ENCODE assay signal across 1 cellular context in the genomic region with DNA sequence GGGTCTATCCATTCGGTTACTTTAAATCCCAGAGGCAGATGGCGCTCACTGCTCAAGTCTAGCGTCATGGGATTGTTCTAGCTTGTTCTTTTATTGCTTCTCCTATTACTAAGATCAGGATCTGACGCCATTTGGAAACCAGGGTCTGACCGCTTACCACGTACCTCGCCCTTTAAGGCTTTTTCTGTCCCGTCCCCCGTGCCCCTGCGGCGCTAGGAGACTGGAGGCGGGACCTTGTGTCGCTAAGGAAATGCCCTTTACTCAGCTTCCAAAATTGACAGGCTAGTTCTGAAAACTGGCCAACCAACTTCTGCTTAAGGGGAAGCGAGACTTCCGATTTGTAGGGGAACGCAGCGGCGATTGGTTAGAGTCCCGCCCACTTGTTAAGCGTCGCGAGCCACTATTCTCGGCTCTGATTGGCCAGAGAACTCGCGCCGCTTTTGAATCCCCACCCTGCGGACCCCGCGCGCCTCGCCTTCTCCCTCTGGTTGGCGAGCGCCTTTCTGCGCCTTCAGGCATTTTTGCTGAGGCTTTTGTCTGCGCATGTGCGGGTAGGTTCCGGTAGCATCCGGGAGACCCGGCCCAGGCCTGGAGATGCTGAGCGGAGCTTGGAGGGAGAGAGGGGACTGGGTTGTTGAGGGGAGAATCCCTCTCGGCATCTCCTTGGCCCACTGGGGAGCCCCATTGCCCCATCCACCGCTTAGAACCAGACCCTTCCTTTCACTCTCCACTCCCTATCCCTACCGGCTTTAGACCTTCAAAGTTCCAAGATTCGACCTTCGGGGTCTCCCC.
TF ChIP-seq lines count a peak whose summit lies in the region.

No MANE protein-coding gene starts in this region.

TF ChIP-seq in HepG2, 621 proteins besides CTCF, POLR2A, EP300 and RAD21 (continues in another document):
- peak; percentile 67; the same call in 1 of the 2 replicates for TF ChIP-seq TGIF2 (CRISPR knock-in tag; IDR thresholded peaks at IDR 0.05)
- TF ChIP-seq ZNF224 (CRISPR knock-in tag; IDR thresholded peaks at IDR 0.05): no peak
- peak; percentile 53; the same call in 1 of the 2 replicates for TF ChIP-seq SRF (IDR thresholded peaks at IDR 0.05; ENCODE audit: low read depth, low read length)
- TF ChIP-seq, protein P1, sequence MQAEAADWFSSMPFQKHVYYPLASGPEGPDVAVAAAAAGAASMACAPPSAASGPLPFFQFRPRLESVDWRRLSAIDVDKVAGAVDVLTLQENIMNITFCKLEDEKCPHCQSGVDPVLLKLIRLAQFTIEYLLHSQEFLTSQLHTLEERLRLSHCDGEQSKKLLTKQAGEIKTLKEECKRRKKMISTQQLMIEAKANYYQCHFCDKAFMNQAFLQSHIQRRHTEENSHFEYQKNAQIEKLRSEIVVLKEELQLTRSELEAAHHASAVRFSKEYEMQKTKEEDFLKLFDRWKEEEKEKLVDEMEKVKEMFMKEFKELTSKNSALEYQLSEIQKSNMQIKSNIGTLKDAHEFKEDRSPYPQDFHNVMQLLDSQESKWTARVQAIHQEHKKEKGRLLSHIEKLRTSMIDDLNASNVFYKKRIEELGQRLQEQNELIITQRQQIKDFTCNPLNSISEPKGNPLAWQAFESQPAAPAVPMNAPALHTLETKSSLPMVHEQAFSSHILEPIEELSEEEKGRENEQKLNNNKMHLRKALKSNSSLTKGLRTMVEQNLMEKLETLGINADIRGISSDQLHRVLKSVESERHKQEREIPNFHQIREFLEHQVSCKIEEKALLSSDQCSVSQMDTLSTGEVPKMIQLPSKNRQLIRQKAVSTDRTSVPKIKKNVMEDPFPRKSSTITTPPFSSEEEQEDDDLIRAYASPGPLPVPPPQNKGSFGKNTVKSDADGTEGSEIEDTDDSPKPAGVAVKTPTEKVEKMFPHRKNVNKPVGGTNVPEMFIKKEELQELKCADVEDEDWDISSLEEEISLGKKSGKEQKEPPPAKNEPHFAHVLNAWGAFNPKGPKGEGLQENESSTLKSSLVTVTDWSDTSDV (CRISPR knock-in tag; IDR thresholded peaks at IDR 0.05): 0 out of 2 replicates have a peak, but pooled peaks have one; percentile 52
- TF ChIP-seq ZSCAN20 (CRISPR knock-in tag; IDR thresholded peaks at IDR 0.05; ENCODE audit: borderline replicate concordance): no peak
- TF ChIP-seq, protein P2, sequence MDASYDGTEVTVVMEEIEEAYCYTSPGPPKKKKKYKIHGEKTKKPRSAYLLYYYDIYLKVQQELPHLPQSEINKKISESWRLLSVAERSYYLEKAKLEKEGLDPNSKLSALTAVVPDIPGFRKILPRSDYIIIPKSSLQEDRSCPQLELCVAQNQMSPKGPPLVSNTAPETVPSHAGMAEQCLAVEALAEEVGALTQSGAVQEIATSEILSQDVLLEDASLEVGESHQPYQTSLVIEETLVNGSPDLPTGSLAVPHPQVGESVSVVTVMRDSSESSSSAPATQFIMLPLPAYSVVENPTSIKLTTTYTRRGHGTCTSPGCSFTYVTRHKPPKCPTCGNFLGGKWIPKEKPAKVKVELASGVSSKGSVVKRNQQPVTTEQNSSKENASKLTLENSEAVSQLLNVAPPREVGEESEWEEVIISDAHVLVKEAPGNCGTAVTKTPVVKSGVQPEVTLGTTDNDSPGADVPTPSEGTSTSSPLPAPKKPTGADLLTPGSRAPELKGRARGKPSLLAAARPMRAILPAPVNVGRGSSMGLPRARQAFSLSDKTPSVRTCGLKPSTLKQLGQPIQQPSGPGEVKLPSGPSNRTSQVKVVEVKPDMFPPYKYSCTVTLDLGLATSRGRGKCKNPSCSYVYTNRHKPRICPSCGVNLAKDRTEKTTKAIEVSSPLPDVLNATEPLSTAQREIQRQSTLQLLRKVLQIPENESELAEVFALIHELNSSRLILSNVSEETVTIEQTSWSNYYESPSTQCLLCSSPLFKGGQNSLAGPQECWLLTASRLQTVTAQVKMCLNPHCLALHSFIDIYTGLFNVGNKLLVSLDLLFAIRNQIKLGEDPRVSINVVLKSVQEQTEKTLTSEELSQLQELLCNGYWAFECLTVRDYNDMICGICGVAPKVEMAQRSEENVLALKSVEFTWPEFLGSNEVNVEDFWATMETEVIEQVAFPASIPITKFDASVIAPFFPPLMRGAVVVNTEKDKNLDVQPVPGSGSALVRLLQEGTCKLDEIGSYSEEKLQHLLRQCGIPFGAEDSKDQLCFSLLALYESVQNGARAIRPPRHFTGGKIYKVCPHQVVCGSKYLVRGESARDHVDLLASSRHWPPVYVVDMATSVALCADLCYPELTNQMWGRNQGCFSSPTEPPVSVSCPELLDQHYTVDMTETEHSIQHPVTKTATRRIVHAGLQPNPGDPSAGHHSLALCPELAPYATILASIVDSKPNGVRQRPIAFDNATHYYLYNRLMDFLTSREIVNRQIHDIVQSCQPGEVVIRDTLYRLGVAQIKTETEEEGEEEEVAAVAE (CRISPR knock-in tag; IDR thresholded peaks at IDR 0.05; ENCODE audit: borderline replicate concordance): peak; percentile 99
- TF ChIP-seq, protein P3, sequence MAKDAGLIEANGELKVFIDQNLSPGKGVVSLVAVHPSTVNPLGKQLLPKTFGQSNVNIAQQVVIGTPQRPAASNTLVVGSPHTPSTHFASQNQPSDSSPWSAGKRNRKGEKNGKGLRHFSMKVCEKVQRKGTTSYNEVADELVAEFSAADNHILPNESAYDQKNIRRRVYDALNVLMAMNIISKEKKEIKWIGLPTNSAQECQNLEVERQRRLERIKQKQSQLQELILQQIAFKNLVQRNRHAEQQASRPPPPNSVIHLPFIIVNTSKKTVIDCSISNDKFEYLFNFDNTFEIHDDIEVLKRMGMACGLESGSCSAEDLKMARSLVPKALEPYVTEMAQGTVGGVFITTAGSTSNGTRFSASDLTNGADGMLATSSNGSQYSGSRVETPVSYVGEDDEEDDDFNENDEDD (CRISPR knock-in tag; IDR thresholded peaks at IDR 0.05; ENCODE audit: borderline replicate concordance): peak; percentile 99
- peak; percentile 73 for TF ChIP-seq TBX2 (CRISPR knock-in tag; IDR thresholded peaks at IDR 0.05; ENCODE audit: borderline replicate concordance)
- TF ChIP-seq HNRNPL (IDR thresholded peaks at IDR 0.05; ENCODE audit: low read depth, low read length): 0 out of 2 replicates have a peak, but pooled peaks have one; percentile 40
- TF ChIP-seq ZNF10 (CRISPR knock-in tag; IDR thresholded peaks at IDR 0.05; ENCODE audit: borderline replicate concordance, low read depth): no peak
- TF ChIP-seq YEATS4 (CRISPR knock-in tag; IDR thresholded peaks at IDR 0.05; ENCODE audit: borderline replicate concordance): peak; percentile 66; the same call in 1 of the 2 replicates
- peak; percentile 24 for TF ChIP-seq JARID2 (CRISPR knock-in tag; IDR thresholded peaks at IDR 0.05; ENCODE audit: insufficient replicate concordance)
- TF ChIP-seq U2AF2 (IDR thresholded peaks at IDR 0.05; ENCODE audit: low read depth, low read length): no peak
- TF ChIP-seq, protein P4, sequence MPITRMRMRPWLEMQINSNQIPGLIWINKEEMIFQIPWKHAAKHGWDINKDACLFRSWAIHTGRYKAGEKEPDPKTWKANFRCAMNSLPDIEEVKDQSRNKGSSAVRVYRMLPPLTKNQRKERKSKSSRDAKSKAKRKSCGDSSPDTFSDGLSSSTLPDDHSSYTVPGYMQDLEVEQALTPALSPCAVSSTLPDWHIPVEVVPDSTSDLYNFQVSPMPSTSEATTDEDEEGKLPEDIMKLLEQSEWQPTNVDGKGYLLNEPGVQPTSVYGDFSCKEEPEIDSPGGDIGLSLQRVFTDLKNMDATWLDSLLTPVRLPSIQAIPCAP (CRISPR knock-in tag; IDR thresholded peaks at IDR 0.05; ENCODE audit: low read depth): no peak
- no peak for TF ChIP-seq SRSF9 (IDR thresholded peaks at IDR 0.05; ENCODE audit: borderline replicate concordance, insufficient read depth, low read depth, low read length, poor library complexity, severe bottlenecking)
- no peak for TF ChIP-seq ZSCAN9 (CRISPR knock-in tag; IDR thresholded peaks at IDR 0.05; ENCODE audit: borderline replicate concordance)
- TF ChIP-seq SP4 (CRISPR knock-in tag; IDR thresholded peaks at IDR 0.05): peak; percentile 91
- TF ChIP-seq, protein P5, sequence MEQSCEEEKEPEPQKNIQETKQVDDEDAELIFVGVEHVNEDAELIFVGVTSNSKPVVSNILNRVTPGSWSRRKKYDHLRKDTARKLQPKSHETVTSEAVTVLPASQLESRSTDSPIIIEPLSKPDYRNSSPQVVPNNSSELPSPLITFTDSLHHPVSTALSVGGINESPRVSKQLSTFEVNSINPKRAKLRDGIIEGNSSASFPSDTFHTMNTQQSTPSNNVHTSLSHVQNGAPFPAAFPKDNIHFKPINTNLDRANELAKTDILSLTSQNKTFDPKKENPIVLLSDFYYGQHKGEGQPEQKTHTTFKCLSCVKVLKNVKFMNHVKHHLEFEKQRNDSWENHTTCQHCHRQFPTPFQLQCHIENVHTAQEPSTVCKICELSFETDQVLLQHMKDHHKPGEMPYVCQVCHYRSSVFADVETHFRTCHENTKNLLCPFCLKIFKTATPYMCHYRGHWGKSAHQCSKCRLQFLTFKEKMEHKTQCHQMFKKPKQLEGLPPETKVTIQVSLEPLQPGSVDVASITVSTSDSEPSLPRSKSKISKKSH (CRISPR knock-in tag; IDR thresholded peaks at IDR 0.05; ENCODE audit: borderline replicate concordance): 0 out of 2 replicates have a peak, but pooled peaks have one; percentile 69
- TF ChIP-seq, protein P6, sequence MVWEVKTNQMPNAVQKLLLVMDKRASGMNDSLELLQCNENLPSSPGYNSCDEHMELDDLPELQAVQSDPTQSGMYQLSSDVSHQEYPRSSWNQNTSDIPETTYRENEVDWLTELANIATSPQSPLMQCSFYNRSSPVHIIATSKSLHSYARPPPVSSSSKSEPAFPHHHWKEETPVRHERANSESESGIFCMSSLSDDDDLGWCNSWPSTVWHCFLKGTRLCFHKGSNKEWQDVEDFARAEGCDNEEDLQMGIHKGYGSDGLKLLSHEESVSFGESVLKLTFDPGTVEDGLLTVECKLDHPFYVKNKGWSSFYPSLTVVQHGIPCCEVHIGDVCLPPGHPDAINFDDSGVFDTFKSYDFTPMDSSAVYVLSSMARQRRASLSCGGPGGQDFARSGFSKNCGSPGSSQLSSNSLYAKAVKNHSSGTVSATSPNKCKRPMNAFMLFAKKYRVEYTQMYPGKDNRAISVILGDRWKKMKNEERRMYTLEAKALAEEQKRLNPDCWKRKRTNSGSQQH (CRISPR knock-in tag; IDR thresholded peaks at IDR 0.05; ENCODE audit: low read depth): peak; percentile 84; the same call in 1 of the 2 replicates
- no peak for TF ChIP-seq ZNF790 (CRISPR knock-in tag; IDR thresholded peaks at IDR 0.05; ENCODE audit: borderline replicate concordance)
- TF ChIP-seq, protein P7, sequence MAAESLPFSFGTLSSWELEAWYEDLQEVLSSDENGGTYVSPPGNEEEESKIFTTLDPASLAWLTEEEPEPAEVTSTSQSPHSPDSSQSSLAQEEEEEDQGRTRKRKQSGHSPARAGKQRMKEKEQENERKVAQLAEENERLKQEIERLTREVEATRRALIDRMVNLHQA (CRISPR knock-in tag; IDR thresholded peaks at IDR 0.05): no peak
- no peak for TF ChIP-seq ZBTB42 (CRISPR knock-in tag; IDR thresholded peaks at IDR 0.05)
- peak; percentile 84 for TF ChIP-seq RNF2 (conservative IDR thresholded peaks at IDR 0.05; ENCODE audit: low read depth)
- TF ChIP-seq NONO (IDR thresholded peaks at IDR 0.05): no peak
- peak; percentile 60; the same call in 1 of the 2 replicates for TF ChIP-seq NONO (CRISPR knock-in tag; conservative IDR thresholded peaks at IDR 0.05)
- no peak for TF ChIP-seq ZNF101 (CRISPR knock-in tag; IDR thresholded peaks at IDR 0.05; ENCODE audit: borderline replicate concordance, low read depth)
- peak; percentile 43 for TF ChIP-seq RBM22 (optimal IDR thresholded peaks at IDR 0.05; ENCODE audit: low read length)
- peak; percentile 51 for TF ChIP-seq GABPA (IDR thresholded peaks at IDR 0.05; ENCODE audit: low read depth, low read length)
- peak; percentile 92 for TF ChIP-seq GABPA (CRISPR knock-in tag; IDR thresholded peaks at IDR 0.05; ENCODE audit: low read depth)
- TF ChIP-seq NFKB2 (CRISPR knock-in tag; IDR thresholded peaks at IDR 0.05; ENCODE audit: borderline replicate concordance): peak; percentile 56; the same call in 1 of the 2 replicates
- TF ChIP-seq ATF7-NPFF (CRISPR knock-in tag; IDR thresholded peaks at IDR 0.05; ENCODE audit: low read depth): peak; percentile 88
- 0 out of 2 replicates have a peak, but pooled peaks have one; percentile 7 for TF ChIP-seq IRF2 (CRISPR knock-in tag; IDR thresholded peaks at IDR 0.05)
- TF ChIP-seq FOSL2 (CRISPR knock-in tag; IDR thresholded peaks at IDR 0.05): peak; percentile 36; the same call in 1 of the 2 replicates
- TF ChIP-seq BRCA1 (CRISPR knock-in tag; IDR thresholded peaks at IDR 0.05): no peak
- TF ChIP-seq, protein P8, sequence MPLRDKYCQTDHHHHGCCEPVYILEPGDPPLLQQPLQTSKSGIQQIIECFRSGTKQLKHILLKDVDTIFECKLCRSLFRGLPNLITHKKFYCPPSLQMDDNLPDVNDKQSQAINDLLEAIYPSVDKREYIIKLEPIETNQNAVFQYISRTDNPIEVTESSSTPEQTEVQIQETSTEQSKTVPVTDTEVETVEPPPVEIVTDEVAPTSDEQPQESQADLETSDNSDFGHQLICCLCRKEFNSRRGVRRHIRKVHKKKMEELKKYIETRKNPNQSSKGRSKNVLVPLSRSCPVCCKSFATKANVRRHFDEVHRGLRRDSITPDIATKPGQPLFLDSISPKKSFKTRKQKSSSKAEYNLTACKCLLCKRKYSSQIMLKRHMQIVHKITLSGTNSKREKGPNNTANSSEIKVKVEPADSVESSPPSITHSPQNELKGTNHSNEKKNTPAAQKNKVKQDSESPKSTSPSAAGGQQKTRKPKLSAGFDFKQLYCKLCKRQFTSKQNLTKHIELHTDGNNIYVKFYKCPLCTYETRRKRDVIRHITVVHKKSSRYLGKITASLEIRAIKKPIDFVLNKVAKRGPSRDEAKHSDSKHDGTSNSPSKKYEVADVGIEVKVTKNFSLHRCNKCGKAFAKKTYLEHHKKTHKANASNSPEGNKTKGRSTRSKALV (CRISPR knock-in tag; IDR thresholded peaks at IDR 0.05): no peak
- TF ChIP-seq POGZ (CRISPR knock-in tag; IDR thresholded peaks at IDR 0.05): peak; percentile 48; the same call in 1 of the 2 replicates
- no peak for TF ChIP-seq ZNF615 (CRISPR knock-in tag; IDR thresholded peaks at IDR 0.05; ENCODE audit: borderline replicate concordance)
- peak; percentile 95 for TF ChIP-seq ZNF562 (CRISPR knock-in tag; IDR thresholded peaks at IDR 0.05; ENCODE audit: borderline replicate concordance)
- TF ChIP-seq ZNF605 (CRISPR knock-in tag; IDR thresholded peaks at IDR 0.05): peak; percentile 89
- TF ChIP-seq, protein P9, sequence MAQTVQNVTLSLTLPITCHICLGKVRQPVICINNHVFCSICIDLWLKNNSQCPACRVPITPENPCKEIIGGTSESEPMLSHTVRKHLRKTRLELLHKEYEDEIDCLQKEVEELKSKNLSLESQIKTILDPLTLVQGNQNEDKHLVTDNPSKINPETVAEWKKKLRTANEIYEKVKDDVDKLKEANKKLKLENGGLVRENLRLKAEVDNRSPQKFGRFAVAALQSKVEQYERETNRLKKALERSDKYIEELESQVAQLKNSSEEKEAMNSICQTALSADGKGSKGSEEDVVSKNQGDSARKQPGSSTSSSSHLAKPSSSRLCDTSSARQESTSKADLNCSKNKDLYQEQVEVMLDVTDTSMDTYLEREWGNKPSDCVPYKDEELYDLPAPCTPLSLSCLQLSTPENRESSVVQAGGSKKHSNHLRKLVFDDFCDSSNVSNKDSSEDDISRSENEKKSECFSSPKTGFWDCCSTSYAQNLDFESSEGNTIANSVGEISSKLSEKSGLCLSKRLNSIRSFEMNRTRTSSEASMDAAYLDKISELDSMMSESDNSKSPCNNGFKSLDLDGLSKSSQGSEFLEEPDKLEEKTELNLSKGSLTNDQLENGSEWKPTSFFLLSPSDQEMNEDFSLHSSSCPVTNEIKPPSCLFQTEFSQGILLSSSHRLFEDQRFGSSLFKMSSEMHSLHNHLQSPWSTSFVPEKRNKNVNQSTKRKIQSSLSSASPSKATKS (CRISPR knock-in tag; IDR thresholded peaks at IDR 0.05): no peak
